34 cellular contexts compared by ENCODE assay signal in genomic region chr4:106291678-106292077, GRCh38.
"Had no signal": no experiment of that assay in that cellular context is flagged by ENCODE, and none has a peak within 500 bp of the region (broad histone marks: within the 10 kb centered on the region; RNA-seq: fewer than 3 reads in every experiment).

No MANE protein-coding gene starts in this region.

- H3K9ac ChIP-seq: KMS-11 had no signal

- H3K27ac ChIP-seq: cardiac muscle cell, KMS-11, VCaP had no signal

- H3K4me3 Mint-ChIP-seq: activated CD4-positive, alpha-beta memory T cell treated with anti-CD3 and anti-CD28 coated beads, Interleukin-2, amount 10 ng/mL, durations not matched to agents 7 days and 5 days; activated naive CD8-positive, alpha-beta T cell treated with anti-CD3 and anti-CD28 coated beads for 36 hours; activated T-cell treated with anti-CD3 and anti-CD28 coated beads, Interleukin-2, amount 50 U/mL, for 72 hours; activated T-helper 17 cell treated with anti-CD3 and anti-CD28 coated beads, Interleukin-2, amount 50 U/mL, for 72 hours; central memory CD8-positive, alpha-beta T cell had no signal

- H3K27me3 ChIP-seq: cardiac muscle cell had no signal

- H3K4me3 ChIP-seq: cardiac muscle cell had no signal

- H3K4me1 Mint-ChIP-seq: activated CD4-positive, alpha-beta memory T cell treated with anti-CD3 and anti-CD28 coated beads, Interleukin-2, amount 10 ng/mL, durations not matched to agents 7 days and 5 days; activated T-helper 17 cell treated with anti-CD3 and anti-CD28 coated beads, Interleukin-2, amount 50 U/mL, for 72 hours had no signal

- ATAC-seq: activated T-cell treated with anti-CD3 and anti-CD28 coated beads, Interleukin-2, amount 50 U/mL, for 72 hours; activated T-helper 17 cell treated with anti-CD3 and anti-CD28 coated beads, Interleukin-2, amount 50 U/mL, for 72 hours; Panc1; SK-N-SH treated with all-trans-retinoic acid at 6 μM for 48 hours had no signal

- DNase-seq: activated CD4-positive, alpha-beta memory T cell treated with anti-CD3 and anti-CD28 coated beads, Interleukin-2, amount 10 ng/mL, durations not matched to agents 7 days and 5 days; activated CD4-positive, alpha-beta T cell treated with anti-CD3 and anti-CD28 coated beads for 1 hour; activated CD4-positive, alpha-beta T cell treated with anti-CD3 and anti-CD28 coated beads for 48 hours; activated CD4-positive, CD25-positive, alpha-beta regulatory T cell; activated effector memory CD4-positive, alpha-beta T cell treated with anti-CD3 and anti-CD28 coated beads, Interleukin-2, amount 50 U/mL, for 16 hours; activated naive CD4-positive, alpha-beta T cell; activated naive CD4-positive, alpha-beta T cell treated with anti-CD3 and anti-CD28 coated beads, Interleukin-2, amount 50 U/mL, for 16 hours; activated naive CD8-positive, alpha-beta T cell treated with anti-CD3 and anti-CD28 coated beads for 36 hours; activated T-cell treated with anti-CD3 and anti-CD28 coated beads, Interleukin-2, amount 50 U/mL, for 1 hour; activated T-cell treated with anti-CD3 and anti-CD28 coated beads, Interleukin-2, amount 50 U/mL, for 72 hours; amniotic stem cell; aorta; MM.1S; MV-4-11; NCI-H1092; NCI-H1436 treated with DMSO at 0.1 percent for 48 hours; NCI-H1694 treated with DMSO at 0.1 percent for 48 hours; NCI-H2029; NCI-H345; NCI-H526 treated with DMSO at 0.1 percent for 48 hours; NCI-H774; RPMI8226; SIG-M5; SW 1271; T-helper 1 cell; T-helper 2 cell; T-helper 9 cell had no signal

- H3K9me3 Mint-ChIP-seq: activated CD4-positive, alpha-beta memory T cell treated with anti-CD3 and anti-CD28 coated beads, Interleukin-2, amount 10 ng/mL, durations not matched to agents 7 days and 5 days; activated naive CD8-positive, alpha-beta T cell treated with anti-CD3 and anti-CD28 coated beads for 36 hours; activated T-cell treated with anti-CD3 and anti-CD28 coated beads, Interleukin-2, amount 50 U/mL, for 72 hours; activated T-helper 17 cell treated with anti-CD3 and anti-CD28 coated beads, Interleukin-2, amount 50 U/mL, for 72 hours; central memory CD8-positive, alpha-beta T cell had no signal

- H3K27ac Mint-ChIP-seq: activated CD4-positive, alpha-beta memory T cell treated with anti-CD3 and anti-CD28 coated beads, Interleukin-2, amount 10 ng/mL, durations not matched to agents 7 days and 5 days; activated naive CD8-positive, alpha-beta T cell treated with anti-CD3 and anti-CD28 coated beads for 36 hours; activated T-cell treated with anti-CD3 and anti-CD28 coated beads, Interleukin-2, amount 50 U/mL, for 72 hours; activated T-helper 17 cell treated with anti-CD3 and anti-CD28 coated beads, Interleukin-2, amount 50 U/mL, for 72 hours had no signal

- H3K27me3 Mint-ChIP-seq: activated CD4-positive, alpha-beta memory T cell treated with anti-CD3 and anti-CD28 coated beads, Interleukin-2, amount 10 ng/mL, durations not matched to agents 7 days and 5 days; activated naive CD8-positive, alpha-beta T cell treated with anti-CD3 and anti-CD28 coated beads for 36 hours; activated T-helper 17 cell treated with anti-CD3 and anti-CD28 coated beads, Interleukin-2, amount 50 U/mL, for 72 hours; central memory CD8-positive, alpha-beta T cell had no signal

- H3K4me2 ChIP-seq: KMS-11 had no signal
